22 cellular contexts compared by ENCODE assay signal in the genomic region with DNA sequence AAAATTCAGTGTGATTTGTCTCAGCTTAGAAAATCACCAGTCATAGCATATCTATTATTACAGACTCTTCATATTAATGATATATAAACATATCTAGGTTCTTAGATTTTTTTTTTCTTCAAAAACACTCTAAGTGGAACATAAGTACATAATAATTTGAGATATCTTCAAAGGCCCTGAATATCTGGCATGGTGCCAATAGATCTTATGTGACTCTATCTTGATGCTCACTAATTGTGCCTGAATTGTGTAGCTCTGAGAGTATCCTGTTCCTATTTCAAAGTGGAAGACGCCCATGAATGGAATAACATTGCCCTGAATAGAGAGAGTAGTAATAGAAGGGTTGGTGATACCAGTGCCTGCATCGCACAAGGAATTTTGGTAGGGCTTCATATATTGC.
DNase-seq lines count a peak whose midpoint lies in the region; ATAC-seq lines count a peak whose summit lies in the region.
"Had no signal": no experiment of that assay in that cellular context is flagged by ENCODE, and none has a peak within 500 bp of the region (broad histone marks: within the 10 kb centered on the region; RNA-seq: fewer than 3 reads in every experiment).

No MANE protein-coding gene starts in this region.

- DNase-seq in DMS53 (lab: John Stamatoyannopoulos, UW), result peak; percentile 23
- no peak for DNase-seq in DMS53 treated with DMSO at 0.1 percent for 48 hours (lab: John Stamatoyannopoulos, UW; ENCODE audit: unreplicated experiment)
- peak; percentile 20 for DNase-seq in NCI-H82 (lab: John Stamatoyannopoulos, UW)
- no peak for DNase-seq in NCI-H82 treated with DMSO at 0.1 percent for 48 hours (lab: John Stamatoyannopoulos, UW; ENCODE audit: unreplicated experiment)
- peak; percentile 60 for DNase-seq in NCI-H1105 (lab: John Stamatoyannopoulos, UW)
- peak; percentile 5 for DNase-seq in myocyte (ENCODE audit: low read depth)
- DNase-seq: CD4-positive, CD25-positive, alpha-beta regulatory T cell; DMS79; EL; GDM1; GOT3; HCEC 1CT; Kasumi-1; MV-4-11; NCI-H187 treated with DMSO at 0.1 percent for 48 hours; NCI-H2107; NCI-H446 treated with DMSO at 0.1 percent for 48 hours; NCI-H774; SHP77 treated with DMSO at 0.1 percent for 48 hours had no signal

- no peak for ATAC-seq in GM18511 (IDR thresholded peaks at IDR 0.05; ENCODE audit: unreplicated experiment)
- ATAC-seq: GM12878, Panc1 had no signal

Comparison
In these comparisons a context has a peak if more than half of its experiments do, and no peak if none do; other contexts are left out.
1. DNase-seq: peak in DMS53 (single experiment), NCI-H82 (single experiment), NCI-H1105 (single experiment) and myocyte (single experiment); none in DMS53 treated with DMSO at 0.1 percent for 48 hours (single experiment) and NCI-H82 treated with DMSO at 0.1 percent for 48 hours (single experiment).